In genomic region chr17:44878627-44879221, GRCh38 we compare ENCODE assay signal across 1 cellular context.
TF ChIP-seq lines count a peak whose summit lies in the region.

No MANE protein-coding gene starts in this region.

TF ChIP-seq in IMR-90, 13 proteins besides CTCF, POLR2A, EP300 and RAD21:
- TF ChIP-seq NFE2L2 (IDR thresholded peaks at IDR 0.05; ENCODE audit: low read depth, low read length), result no peak
- peak; percentile 66 for TF ChIP-seq SMC3 (IDR thresholded peaks at IDR 0.05; ENCODE audit: low read depth, low read length)
